In the genomic region with DNA sequence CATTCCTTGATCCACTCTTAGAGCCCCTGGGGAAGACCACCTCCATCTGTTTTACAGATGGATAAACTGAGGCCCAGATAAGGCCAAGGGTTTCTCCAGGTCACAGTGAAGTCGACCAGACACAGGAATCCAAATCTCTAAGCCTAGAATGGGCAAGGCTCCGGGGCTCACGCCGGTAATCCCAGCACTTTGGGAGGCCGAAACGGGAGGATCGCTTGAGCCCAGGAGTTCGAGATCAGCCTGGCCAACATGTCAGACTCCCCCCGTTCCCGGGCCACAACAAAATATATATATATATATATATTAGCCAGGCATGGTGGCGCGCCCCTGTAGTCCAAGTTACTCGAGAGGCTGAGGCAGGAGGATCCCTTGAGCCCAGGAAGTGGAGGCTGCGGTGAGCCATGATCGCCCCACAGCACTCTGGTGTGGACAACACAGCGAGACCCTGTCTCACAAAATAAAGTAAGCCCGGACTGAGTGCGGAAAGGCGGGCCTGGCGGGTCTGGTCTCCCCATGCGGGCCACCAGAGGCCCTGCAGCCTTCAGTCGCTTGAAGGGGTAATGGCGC, we compare ENCODE assay signal across 8 cellular contexts. TPM values are rescaled to one million over a fixed set of nuclear protein-coding genes. Genes with fewer than 3 reads are reported as not detected.
DNase-seq lines count a peak whose midpoint lies in the region; ATAC-seq, FAIRE-seq and TF ChIP-seq lines count a peak whose summit lies in the region.

No MANE protein-coding gene starts in this region.

- H3K27me3 ChIP-seq in DND-41 (ENCODE audit: insufficient read depth, low read length, poor library complexity) (no peaks in the 10 kb centered on the region), RWPE2 (ENCODE audit: insufficient read depth, poor library complexity, severe bottlenecking) (no peaks in the 10 kb centered on the region), endothelial cell of umbilical vein (ENCODE audit: control insufficient read depth in 2 of 2, insufficient read depth in 2 of 2, low read length in 2 of 2) (no peaks in the 10 kb centered on the region), prostate gland (replicated peaks; ENCODE audit: insufficient read depth) (no peaks in the 10 kb centered on the region)

- DNase-seq in DND-41 (no peak), RWPE2 (ENCODE audit: low spot score) (no peak), endothelial cell of umbilical vein (ENCODE audit: low read depth, low spot score) (no peak), prostate gland (ENCODE audit: low spot score) (no peak), GOT3 (lab: John Stamatoyannopoulos, UW) (no peak), pons (ENCODE audit: low spot score) (no peak)
- DNase-seq in activated CD4-positive, CD25-positive, alpha-beta regulatory T cell treated with anti-CD3 and anti-CD28 coated beads, Interleukin-2, amount 50 U/mL, for 72 hours, result no peak

- peak overlapping the region; percentile 81 for H3K27ac ChIP-seq in DND-41 (ENCODE audit: low read length)
- H3K27ac ChIP-seq in RWPE2 (ENCODE audit: poor library complexity, severe bottlenecking), result peak overlapping the region; percentile 89
- H3K27ac ChIP-seq in endothelial cell of umbilical vein (ENCODE audit: insufficient read depth, low read depth, low read length), result no peak overlapping the region
- peak overlapping the region; percentile 78 to 80 for H3K27ac ChIP-seq in prostate gland

- peaks cover 43% of the 10 kb centered on the region for H3K36me3 ChIP-seq in DND-41 (ENCODE audit: insufficient read depth, low read length)
- peaks cover 43% of the 10 kb centered on the region for H3K36me3 ChIP-seq in RWPE2 (ENCODE audit: low read depth)
- peaks cover 21 to 24% of the 10 kb centered on the region in 2 experiments for H3K36me3 ChIP-seq in endothelial cell of umbilical vein (ENCODE audit: control insufficient read depth in 2 of 2, extremely low read depth in 1 of 2, insufficient read depth in 2 of 2, low read length in 2 of 2)
- peaks cover 19 to 20% of the 10 kb centered on the region in 2 donors for H3K36me3 ChIP-seq in prostate gland

- H3K79me2 ChIP-seq in DND-41 (ENCODE audit: insufficient read depth, low read length) (peaks cover 44% of the 10 kb centered on the region), endothelial cell of umbilical vein (ENCODE audit: control insufficient read depth, insufficient read depth, low read length) (peaks cover 40% of the 10 kb centered on the region)

- no peak for TF ChIP-seq CTCF in DND-41 (IDR thresholded peaks at IDR 0.05; ENCODE audit: borderline replicate concordance, extremely low read depth, low read length, poor library complexity, severe bottlenecking)
- no peak for TF ChIP-seq CTCF in RWPE2 (IDR thresholded peaks at IDR 0.05; ENCODE audit: poor library complexity, severe bottlenecking)
- TF ChIP-seq CTCF in endothelial cell of umbilical vein (IDR thresholded peaks at IDR 0.05; ENCODE audit: extremely low read depth in 1 of 2, insufficient read depth in 1 of 2, low read depth in 1 of 2, low read length in 2 of 2), result peak in 1 of 2 donors; percentile 17
- no peak for TF ChIP-seq CTCF in prostate gland (IDR thresholded peaks at IDR 0.05)

- intact Hi-C loops in endothelial cell of umbilical vein (cut with micrococcal nuclease), result loop anchor here (1.0 to 2.0 kb wide), 4 partner anchors 8 to 154 kb away; a partner anchor contains a TSS
- intact Hi-C loops in prostate gland (cut with DNase I), result loop anchor here (1.0 kb wide), 1 partner anchor 10 kb away; a partner anchor contains a TSS

- BruUV-seq in endothelial cell of umbilical vein (replicated peaks; lab: Mats Ljungman, UMichigan), result TSS peak; percentile 43

- POLR2A ChIA-PET in endothelial cell of umbilical vein (lab: Charles Lee), result interaction anchor here (1.1 kb wide), 3 partner anchors 8 to 154 kb away, joined by 3 to 5 read pairs (median 5); a partner anchor contains a TSS

- TF ChIP-seq POLR2A in endothelial cell of umbilical vein (IDR thresholded peaks at IDR 0.05; ENCODE audit: low read depth, low read length) (no peak), prostate gland (IDR thresholded peaks at IDR 0.05) (no peak)

- dilution Hi-C loops in endothelial cell of umbilical vein (cut with MboI; ENCODE audit: extremely low pct_ligation_motif_present, low sequenced_read_pairs), result no loop called here

- 65% methylated on average over 23 of the region's 23 CpGs for WGBS in prostate gland

- H3K9ac ChIP-seq in DND-41 (ENCODE audit: low read depth, low read length) (peak overlapping the region; percentile 87), endothelial cell of umbilical vein (replicated peaks; ENCODE audit: extremely low read depth, insufficient read depth, low read length) (no peak overlapping the region)

- H2AFZ ChIP-seq in DND-41 (ENCODE audit: low read depth, low read length) (peak overlapping the region; percentile 83), endothelial cell of umbilical vein (ENCODE audit: low read depth, low read length) (peak overlapping the region; percentile 90)

- H3K4me2 ChIP-seq in DND-41 (ENCODE audit: insufficient read depth, low read length) (peak overlapping the region; percentile 64), endothelial cell of umbilical vein (ENCODE audit: insufficient read depth, low read length) (no peak overlapping the region)

- peaks cover 37% of the 10 kb centered on the region for H3K4me1 ChIP-seq in DND-41 (ENCODE audit: insufficient read depth, low read length)
- H3K4me1 ChIP-seq in RWPE2 (ENCODE audit: insufficient read depth, poor library complexity, severe bottlenecking), result no peaks in the 10 kb centered on the region
- peaks cover 12% of the 10 kb centered on the region for H3K4me1 ChIP-seq in endothelial cell of umbilical vein (ENCODE audit: control insufficient read depth, extremely low read depth, insufficient read depth, low read length)
- H3K4me1 ChIP-seq in prostate gland (replicated peaks), result peaks cover 17% of the 10 kb centered on the region

- no peak for FAIRE-seq in endothelial cell of umbilical vein (lab: Jason Lieb, UNC)

- peaks cover 38% of the 10 kb centered on the region for H4K20me1 ChIP-seq in DND-41 (ENCODE audit: insufficient read depth, low read length)
- peaks cover 5% of the 10 kb centered on the region for H4K20me1 ChIP-seq in endothelial cell of umbilical vein (replicated peaks; ENCODE audit: control insufficient read depth, extremely low read depth, insufficient read depth, low read length)

- CTCF ChIA-PET in endothelial cell of umbilical vein (lab: Charles Lee), result no interaction called here

- H3K4me3 ChIP-seq in DND-41 (ENCODE audit: low read depth in 1 of 2, low read length in 2 of 2) (peak overlapping the region in 1 of 2 experiments; percentile 55; a peak in 2 of 4 replicates), RWPE2 (ENCODE audit: severe bottlenecking) (peak overlapping the region; percentile 17), endothelial cell of umbilical vein (replicated peaks in 1 of 3; ENCODE audit: insufficient read depth in 1 of 3, low read depth in 1 of 3, low read length in 3 of 3) (no peak overlapping the region), prostate gland (no peak overlapping the region)

- ATAC-seq in DND-41 (ENCODE audit: insufficient read depth, low read depth) (no peak), RWPE2 (ENCODE audit: low read depth) (no peak), HG03571 (IDR thresholded peaks at IDR 0.05; ENCODE audit: unreplicated experiment) (no peak)

- H3K9me3 ChIP-seq in DND-41 (ENCODE audit: insufficient read depth, low read length, severe bottlenecking) (no peaks in the 10 kb centered on the region), RWPE2 (ENCODE audit: severe bottlenecking) (no peaks in the 10 kb centered on the region), endothelial cell of umbilical vein (replicated peaks; ENCODE audit: control insufficient read depth, insufficient read depth, low read length) (no peaks in the 10 kb centered on the region), prostate gland (no peaks in the 10 kb centered on the region)

- H3K9me1 ChIP-seq in endothelial cell of umbilical vein (replicated peaks; ENCODE audit: control insufficient read depth, extremely low read depth, insufficient read depth, low read length), result no peaks in the 10 kb centered on the region

RNA-seq across cellular contexts. Expression of a gene that starts 0.6 kb away (rescaled TPM):
- total RNA-seq in endothelial cell of umbilical vein, result 2,291 and 2,318 TPM in 2 replicates
- 4,148 and 5,694 TPM in 2 replicates for polyA plus RNA-seq in endothelial cell of umbilical vein
- polyA plus RNA-seq in endothelial cell of umbilical vein (2011; cell fraction: cytosol; rRNA removed), result 3,373 and 4,362 TPM in 2 replicates
- 1,170 and 1,607 TPM in 2 replicates for polyA plus RNA-seq in endothelial cell of umbilical vein (2011; cell fraction: nucleus; rRNA removed)
- 2,404 and 6,049 TPM in 2 replicates for polyA plus RNA-seq in endothelial cell of umbilical vein (2012)
- polyA minus RNA-seq in endothelial cell of umbilical vein, result 1,194 and 1,533 TPM in 2 replicates
- polyA minus RNA-seq in endothelial cell of umbilical vein (2011; cell fraction: cytosol; rRNA and poly(A)+ RNA removed), result 1,164 TPM
- polyA minus RNA-seq in endothelial cell of umbilical vein (2011; cell fraction: nucleus; rRNA and poly(A)+ RNA removed), result 517 and 743 TPM in 2 replicates
- 1,000 to 10,000 TPM; 2,414 to 3,956 TPM for total RNA-seq in prostate gland

RNA-seq across cellular contexts. Expression of a gene that starts 9.4 kb away (rescaled TPM):
- total RNA-seq in endothelial cell of umbilical vein (1,764 and 1,843 TPM in 2 replicates), prostate gland (1,000 to 10,000 TPM; 4,118 to 4,499 TPM)
- 4,411 and 4,760 TPM in 2 replicates for polyA plus RNA-seq in endothelial cell of umbilical vein
- 6,177 and 6,852 TPM in 2 replicates for polyA plus RNA-seq in endothelial cell of umbilical vein (2011; cell fraction: cytosol; rRNA removed)
- 1,925 and 2,062 TPM in 2 replicates for polyA plus RNA-seq in endothelial cell of umbilical vein (2011; cell fraction: nucleus; rRNA removed)
- 2,412 and 4,545 TPM in 2 replicates for polyA plus RNA-seq in endothelial cell of umbilical vein (2012)
- 1,208 and 1,339 TPM in 2 replicates for polyA minus RNA-seq in endothelial cell of umbilical vein
- 679 TPM for polyA minus RNA-seq in endothelial cell of umbilical vein (2011; cell fraction: cytosol; rRNA and poly(A)+ RNA removed)
- 152 and 167 TPM in 2 replicates for polyA minus RNA-seq in endothelial cell of umbilical vein (2011; cell fraction: nucleus; rRNA and poly(A)+ RNA removed)

RNA-seq across cellular contexts. Expression of a gene that starts 12.8 kb away (rescaled TPM):
- total RNA-seq in endothelial cell of umbilical vein (4.7 and 5.7 TPM in 2 replicates), prostate gland (10 to 100 TPM in 1 of 2 donors, 1 to 10 TPM in 1; 2.9 to 10.7 TPM)
- polyA plus RNA-seq in endothelial cell of umbilical vein, result 5.0 and 5.6 TPM in 2 replicates
- 2.2 and 2.6 TPM in 2 replicates for polyA plus RNA-seq in endothelial cell of umbilical vein (2011; cell fraction: cytosol; rRNA removed)
- polyA plus RNA-seq in endothelial cell of umbilical vein (2011; cell fraction: nucleus; rRNA removed), result 2.2 and 3.5 TPM in 2 replicates
- 3.8 and 5.3 TPM in 2 replicates for polyA plus RNA-seq in endothelial cell of umbilical vein (2012)
- 0.53 and 1.4 TPM in 2 replicates for polyA minus RNA-seq in endothelial cell of umbilical vein
- polyA minus RNA-seq in endothelial cell of umbilical vein (2011; cell fraction: cytosol; rRNA and poly(A)+ RNA removed), result 4.4 TPM
- 0.67 and 1.9 TPM in 2 replicates for polyA minus RNA-seq in endothelial cell of umbilical vein (2011; cell fraction: nucleus; rRNA and poly(A)+ RNA removed)

RNA-seq across cellular contexts. Expression of a gene that starts 25.7 kb away (rescaled TPM):
- 98.2 and 134 TPM in 2 replicates for total RNA-seq in endothelial cell of umbilical vein
- polyA plus RNA-seq in endothelial cell of umbilical vein, result 197 and 215 TPM in 2 replicates
- polyA plus RNA-seq in endothelial cell of umbilical vein (2011; cell fraction: cytosol; rRNA removed), result 103 and 152 TPM in 2 replicates
- 205 and 270 TPM in 2 replicates for polyA plus RNA-seq in endothelial cell of umbilical vein (2011; cell fraction: nucleus; rRNA removed)
- 107 and 161 TPM in 2 replicates for polyA plus RNA-seq in endothelial cell of umbilical vein (2012)
- 82.9 and 90.9 TPM in 2 replicates for polyA minus RNA-seq in endothelial cell of umbilical vein
- not detected for polyA minus RNA-seq in endothelial cell of umbilical vein (2011; cell fraction: cytosol; rRNA and poly(A)+ RNA removed)
- 20.5 and 29.6 TPM in 2 replicates for polyA minus RNA-seq in endothelial cell of umbilical vein (2011; cell fraction: nucleus; rRNA and poly(A)+ RNA removed)
- total RNA-seq in prostate gland, result 100 to 1,000 TPM; 140 to 153 TPM

RNA-seq across cellular contexts. Expression of a gene that starts 33.8 kb away (rescaled TPM):
- 27.6 and 38.8 TPM in 2 replicates for total RNA-seq in endothelial cell of umbilical vein
- polyA plus RNA-seq in endothelial cell of umbilical vein, result 33.2 and 42.3 TPM in 2 replicates
- polyA plus RNA-seq in endothelial cell of umbilical vein (2011; cell fraction: cytosol; rRNA removed), result 17.0 and 22.3 TPM in 2 replicates
- polyA plus RNA-seq in endothelial cell of umbilical vein (2011; cell fraction: nucleus; rRNA removed), result 34.5 and 40.5 TPM in 2 replicates
- 16.3 and 21.0 TPM in 2 replicates for polyA plus RNA-seq in endothelial cell of umbilical vein (2012)
- polyA minus RNA-seq in endothelial cell of umbilical vein, result 12.9 and 21.3 TPM in 2 replicates
- polyA minus RNA-seq in endothelial cell of umbilical vein (2011; cell fraction: cytosol; rRNA and poly(A)+ RNA removed), result 31.6 TPM
- polyA minus RNA-seq in endothelial cell of umbilical vein (2011; cell fraction: nucleus; rRNA and poly(A)+ RNA removed), result 7.4 and 18.8 TPM in 2 replicates
- 10 to 100 TPM; 24.3 to 42.0 TPM for total RNA-seq in prostate gland
